In genomic region chr1:61581241-61581640, GRCh38 we compare ENCODE assay signal across 27 cellular contexts.
"Had no signal": no experiment of that assay in that cellular context is flagged by ENCODE, and none has a peak within 500 bp of the region (broad histone marks: within the 10 kb centered on the region; RNA-seq: fewer than 3 reads in every experiment).

No MANE protein-coding gene starts in this region.

- H3K9me3 ChIP-seq: left lung, lower lobe of right lung, pancreas, prostate gland, stomach, testis, thyroid gland, transverse colon, upper lobe of left lung had no signal

- DNase-seq: hippocampal formation; kidney; left colon; left lung; lower lobe of right lung; mammary epithelial cell; mesenchymal stem cell; naive thymus-derived CD8-positive, alpha-beta T cell; nucleus accumbens; pancreas; posterior cingulate gyrus; retina; right cardiac atrium; stimulated activated CD4-positive, alpha-beta T cell treated with anti-CD3 and anti-CD28 coated beads, Interleukin-12 subunit alpha, Interleukin-12 subunit beta, amount 100 ng/mL, for 4 hours; stimulated activated CD4-positive, alpha-beta T cell treated with anti-CD3 and anti-CD28 coated beads, Interleukin-15, amount 100 ng/mL, for 24 hours; stimulated activated CD4-positive, alpha-beta T cell treated with anti-CD3 and anti-CD28 coated beads, Interleukin-2, amount 100 ng/mL, for 24 hours; stimulated activated CD4-positive, alpha-beta T cell treated with anti-CD3 and anti-CD28 coated beads, Interleukin-4, amount 100 ng/mL, for 1 hour; stimulated activated naive B cell treated with anti-CD40 and anti-IgM and Interleukin-4, amounts not matched to agents 10 μg/mL and 1 μg/mL and 100 μg/mL, for 72 hours; stimulated activated naive CD8-positive, alpha-beta T cell treated with anti-CD3 and anti-CD28 coated beads, Interleukin-15, Interleukin-2, amounts not matched to agents 100 U/mL and 50 U/mL, for 24 hours; stomach; testis; thyroid gland; transverse colon; upper lobe of left lung had no signal

- H3K4me3 ChIP-seq: left lung, lower lobe of right lung, pancreas, prostate gland, skin epidermis, stomach, testis, thyroid gland, transverse colon, upper lobe of left lung had no signal

- H3K4me1 ChIP-seq: left lung, lower lobe of right lung, pancreas, prostate gland, stomach, testis, thyroid gland, upper lobe of left lung had no signal

- H3K27ac ChIP-seq: left lung, lower lobe of right lung, pancreas, prostate gland, skin epidermis, stomach, testis, thyroid gland, transverse colon, upper lobe of left lung had no signal

- H3K36me3 ChIP-seq: left lung, lower lobe of right lung, pancreas, prostate gland, stomach, thyroid gland, transverse colon, upper lobe of left lung had no signal

- FAIRE-seq: kidney, pancreas had no signal

- H3K27me3 ChIP-seq: left lung, pancreas, stomach, testis, thyroid gland, transverse colon, upper lobe of left lung had no signal

- ATAC-seq: left colon; left lung; lower lobe of right lung; naive thymus-derived CD8-positive, alpha-beta T cell; pancreas; right cardiac atrium; sciatic nerve; stimulated activated naive B cell treated with anti-CD40 and anti-IgM and Interleukin-4, amounts not matched to agents 10 μg/mL and 1 μg/mL and 100 μg/mL, for 72 hours; stimulated activated naive CD8-positive, alpha-beta T cell treated with anti-CD3 and anti-CD28 coated beads, Interleukin-15, Interleukin-2, amounts not matched to agents 100 U/mL and 50 U/mL, for 24 hours had no signal
